Comparison of ENCODE assay signal across 8 cellular contexts in genomic region chr7:149005427-149006344, GRCh38. TPM values are rescaled to one million over a fixed set of nuclear protein-coding genes. Genes with fewer than 3 reads are reported as not detected.
DNase-seq lines count a peak whose midpoint lies in the region; ATAC-seq, FAIRE-seq and TF ChIP-seq lines count a peak whose summit lies in the region.

No MANE protein-coding gene starts in this region.

- H3K4me3 ChIP-seq in MG63, result no peak overlapping the region
- H3K4me3 ChIP-seq in WERI-Rb-1 (ENCODE audit: low read depth, low read length), result no peak overlapping the region
- no peak overlapping the region for H3K4me3 ChIP-seq in keratinocyte (ENCODE audit: control insufficient read depth in 2 of 3, extremely low read depth in 1 of 3, insufficient read depth in 2 of 3, low read depth in 1 of 3, low read length in 3 of 3)

- H3K36me3 ChIP-seq in MG63 (peaks cover 13% of the 10 kb centered on the region), WERI-Rb-1 (peaks cover 84% of the 10 kb centered on the region), keratinocyte (ENCODE audit: control insufficient read depth in 2 of 2, extremely low read depth in 1 of 2, insufficient read depth in 2 of 2, low read length in 2 of 2) (peaks cover 48 to 70% of the 10 kb centered on the region in 2 experiments)

- FAIRE-seq in keratinocyte (lab: Jason Lieb, UNC), result no peak

- peak overlapping the region in 3 of 5 experiments; percentile 27 to 49 (median 28) for H3K27ac Mint-ChIP-seq in brain

- H3K9me1 ChIP-seq in keratinocyte (ENCODE audit: control insufficient read depth, extremely low read depth, insufficient read depth, low read length), result no peaks in the 10 kb centered on the region

- TF ChIP-seq CTCF in WERI-Rb-1 (IDR thresholded peaks at IDR 0.05; ENCODE audit: low read depth, low read length) (peak; percentile 80), brain (conservative IDR thresholded peaks at IDR 0.05) (peak; percentile 82 to 87), keratinocyte (optimal IDR thresholded peaks at IDR 0.05 in 1 of 3, IDR thresholded peaks at IDR 0.05 in 1 of 3, conservative IDR thresholded peaks at IDR 0.05 in 1 of 3; ENCODE audit: extremely low read depth in 1 of 3, insufficient read depth in 2 of 3, low read length in 3 of 3) (peak; percentile 68 to 74 (median 72))

- no peak overlapping the region for H3K27ac ChIP-seq in WERI-Rb-1
- H3K27ac ChIP-seq in keratinocyte (ENCODE audit: control insufficient read depth, insufficient read depth, low read length), result no peak overlapping the region

- dilution Hi-C loops in keratinocyte (cut with MboI; ENCODE audit: extremely low pct_ligation_motif_present, low sequenced_read_pairs), result no loop called here

- H3K9me3 Mint-ChIP-seq in brain, result no peaks in the 10 kb centered on the region

- H3K4me1 ChIP-seq in keratinocyte (ENCODE audit: control insufficient read depth, extremely low read depth, insufficient read depth, low read length), result no peaks in the 10 kb centered on the region

- no peak overlapping the region for H3K4me2 ChIP-seq in keratinocyte (ENCODE audit: control insufficient read depth, extremely low read depth, insufficient read depth, low read depth, low read length)

- H4K20me1 ChIP-seq in keratinocyte (ENCODE audit: control insufficient read depth, extremely low read depth, insufficient read depth, low read length), result peaks cover 9% of the 10 kb centered on the region

- peaks cover 79% of the 10 kb centered on the region for H3K36me3 Mint-ChIP-seq in brain

- H3K4me1 Mint-ChIP-seq in brain, result no peaks in the 10 kb centered on the region

- H3K9me3 ChIP-seq in MG63 (no peaks in the 10 kb centered on the region), WERI-Rb-1 (ENCODE audit: severe bottlenecking) (no peaks in the 10 kb centered on the region), keratinocyte (ENCODE audit: control insufficient read depth, low read depth, low read length) (no peaks in the 10 kb centered on the region)

- no peak overlapping the region for H3K4me3 Mint-ChIP-seq in brain

- ATAC-seq in GM21529 (IDR thresholded peaks at IDR 0.05; ENCODE audit: unreplicated experiment) (peak; percentile 73), GM19324 (IDR thresholded peaks at IDR 0.05; ENCODE audit: low FRiP score, unreplicated experiment) (no peak)

- H3K27me3 ChIP-seq in MG63, result no peaks in the 10 kb centered on the region
- H3K27me3 ChIP-seq in WERI-Rb-1 (ENCODE audit: insufficient read depth, low read depth, severe bottlenecking), result no peaks in the 10 kb centered on the region
- H3K27me3 ChIP-seq in keratinocyte (ENCODE audit: control insufficient read depth, extremely low read depth, insufficient read depth, low read length), result no peaks in the 10 kb centered on the region

- no peak overlapping the region for H2AFZ ChIP-seq in keratinocyte (ENCODE audit: control insufficient read depth, low read length)

- no peaks in the 10 kb centered on the region for H3K27me3 Mint-ChIP-seq in brain

- peaks cover 2% of the 10 kb centered on the region for H3K79me2 ChIP-seq in keratinocyte (ENCODE audit: control insufficient read depth, insufficient read depth, low read length)

- DNase-seq in D341Med (ENCODE audit: low spot score), result peak; percentile 83
- DNase-seq in MG63, result peak; percentile 24
- DNase-seq in WERI-Rb-1, result peak; percentile 86
- no peak for DNase-seq in keratinocyte (ENCODE audit: low read depth, low spot score)
- peak; percentile 87 to 88 for DNase-seq in stimulated activated CD4-positive, alpha-beta T cell treated with anti-CD3 and anti-CD28 coated beads, Interleukin-2, amount 100 ng/mL, for 24 hours

- H3K9ac ChIP-seq in keratinocyte (ENCODE audit: control insufficient read depth, extremely low read depth, insufficient read depth, low read length), result no peak overlapping the region

RNA-seq across cellular contexts. Expression of gene PDIA4, which starts 22.6 kb away (rescaled TPM):
- 189 and 204 TPM in 2 replicates for total RNA-seq in MG63 (2014; rRNA removed; shearing (Covaris generic); ENCODE audit: low replicate concordance)
- polyA plus RNA-seq in brain (ENCODE audit: insufficient read depth, low read depth, low replicate concordance) (69.5 TPM), keratinocyte (97.1 to 270 TPM (median 145 TPM) in 3 replicates)
- 68.3 TPM for polyA plus RNA-seq in keratinocyte (2011; ENCODE audit: low read depth)
- polyA plus RNA-seq in keratinocyte (2011; cell fraction: cytosol; rRNA removed), result 51.5 and 52.7 TPM in 2 replicates
- polyA plus RNA-seq in keratinocyte (2011; cell fraction: nucleus; rRNA removed), result 143 and 148 TPM in 2 replicates
- polyA plus RNA-seq in keratinocyte (2012; ENCODE audit: low replicate concordance), result 62.5 and 209 TPM in 2 replicates
- polyA minus RNA-seq in keratinocyte, result 103 to 122 TPM (median 112 TPM) in 3 replicates
- polyA minus RNA-seq in keratinocyte (2011; cell fraction: cytosol; rRNA and poly(A)+ RNA removed), result 85.0 TPM
- polyA minus RNA-seq in keratinocyte (2011; cell fraction: nucleus; rRNA and poly(A)+ RNA removed), result 106 and 149 TPM in 2 replicates
